In genomic region chr11:115610908-115611307, GRCh38 we compare ENCODE assay signal across 1 cellular context.
TF ChIP-seq lines count a peak whose summit lies in the region.

No MANE protein-coding gene starts in this region.

TF ChIP-seq in H1, 55 proteins besides CTCF, POLR2A, EP300 and RAD21:
- no peak for TF ChIP-seq ASH2L (IDR thresholded peaks at IDR 0.05; ENCODE audit: low read length)
- TF ChIP-seq KDM5A (IDR thresholded peaks at IDR 0.05; ENCODE audit: low read length) = no peak
- no peak for TF ChIP-seq SIRT6 (IDR thresholded peaks at IDR 0.05; ENCODE audit: low read length)
- no peak for TF ChIP-seq HDAC2 (IDR thresholded peaks at IDR 0.05; ENCODE audit: borderline replicate concordance in 1 of 2, low read depth in 2 of 2, low read length in 2 of 2)
- no peak for TF ChIP-seq SP2 (IDR thresholded peaks at IDR 0.05; ENCODE audit: low read length)
- TF ChIP-seq ATF3 (IDR thresholded peaks at IDR 0.05; ENCODE audit: insufficient read depth, low read depth, low read length) = no peak
